8 cellular contexts compared by ENCODE assay signal in genomic region chr19:58279042-58279924, GRCh38. TPM values are rescaled to one million over a fixed set of nuclear protein-coding genes. Genes with fewer than 3 reads are reported as not detected.
DNase-seq lines count a peak whose midpoint lies in the region; ATAC-seq, FAIRE-seq and TF ChIP-seq lines count a peak whose summit lies in the region.

No MANE protein-coding gene starts in this region.

- TF ChIP-seq EP300 in stomach (IDR thresholded peaks at IDR 0.05) = no peak

- peak overlapping the region; percentile 99 for H3K4me3 Mint-ChIP-seq in neural crest cell

- peak; percentile 4 to 25 (median 23) for DNase-seq in activated CD8-positive, alpha-beta memory T cell treated with anti-CD3 and anti-CD28 coated beads for 48 hours (ENCODE audit: low read depth in 2 of 3, low spot score in 2 of 3)
- no peak for DNase-seq in activated CD8-positive, alpha-beta memory T cell treated with anti-CD3 and anti-CD28 coated beads for 24 hours
- DNase-seq in OCI-M1 (lab: John Stamatoyannopoulos, UW) (peak; percentile 94), activated gamma-delta T cell treated with Interleukin-2 at 50 U/mL for 16 hours (peak; percentile 25), frontal cortex (ENCODE audit: low spot score in 2 of 2) (peak; percentile 21 to 64), neural crest cell (ENCODE audit: low read depth, low spot score) (peak; percentile 70), stomach (peak; percentile 63)

- FAIRE-seq in frontal cortex (lab: Jason Lieb, UNC) = no peak

- H3K9me3 ChIP-seq in stomach = peaks cover 5 to 48% (median 31%) of the 10 kb centered on the region in 4 donors

- no peak for TF ChIP-seq CTCF in neural crest cell (conservative IDR thresholded peaks at IDR 0.05)
- TF ChIP-seq CTCF in stomach (IDR thresholded peaks at IDR 0.05) = no peak

- ATAC-seq in HG03354 (IDR thresholded peaks at IDR 0.05; ENCODE audit: poor library complexity, severe bottlenecking, unreplicated experiment) = peak; percentile 36

- peaks cover 7 to 32% (median 20%) of the 10 kb centered on the region in 4 donors for H3K4me1 ChIP-seq in stomach

- TF ChIP-seq POLR2A in stomach (IDR thresholded peaks at IDR 0.05) = no peak

- H3K27me3 Mint-ChIP-seq in neural crest cell (ENCODE audit: low read depth) = peaks cover 5% of the 10 kb centered on the region

- peaks cover 13% of the 10 kb centered on the region for H3K9me3 Mint-ChIP-seq in neural crest cell

- H3K36me3 Mint-ChIP-seq in neural crest cell (ENCODE audit: low read depth) = peaks cover 65% of the 10 kb centered on the region

- H3K27ac Mint-ChIP-seq in neural crest cell (ENCODE audit: unreplicated experiment) = peak overlapping the region; percentile 97

- peak overlapping the region; percentile 63 to 97 (median 84) for H3K4me3 ChIP-seq in stomach

- peaks cover 4 to 50% (median 22%) of the 10 kb centered on the region in 4 donors for H3K36me3 ChIP-seq in stomach

- intact Hi-C loops in stomach (cut with DNase I; ENCODE audit: low total_unique reads) = no loop called here

- WGBS in stomach, 5 donors = 4 to 10% (median 5%) methylated on average over 26 to 60 of the region's 60 CpGs

- H3K27ac ChIP-seq in stomach = peak overlapping the region; percentile 76 to 91 (median 85)

- peaks cover 35% of the 10 kb centered on the region for H3K4me1 Mint-ChIP-seq in neural crest cell

- H3K27me3 ChIP-seq in stomach = no peaks in the 10 kb centered on the region

RNA-seq across cellular contexts. Expression of gene ZNF8, which starts 0.5 kb away (rescaled TPM):
- 14.3 TPM for total RNA-seq in frontal cortex
- total RNA-seq in neural crest cell = 20.0 and 20.5 TPM in 2 replicates
- total RNA-seq in stomach = 1 to 10 TPM; 1.4 to 9.0 (median 4.9) TPM
- polyA plus RNA-seq in stomach = 1 to 10 TPM in 1 of 3 donors, under 1 TPM in 2; 0.81 to 1.1 (median 0.95) TPM

RNA-seq across cellular contexts. Expression of gene ERVK3-1, which starts 25.9 kb away (rescaled TPM):
- total RNA-seq in frontal cortex (22.4 TPM), neural crest cell (46.4 and 47.6 TPM in 2 replicates), stomach (10 to 100 TPM; 25.2 to 93.6 (median 48.4) TPM)
- polyA plus RNA-seq in stomach = 10 to 100 TPM; 25.0 to 45.1 (median 35.1) TPM

RNA-seq across cellular contexts. Expression of gene ZSCAN22, which starts 47.5 kb away (rescaled TPM):
- total RNA-seq in frontal cortex (2.0 TPM), neural crest cell (6.2 and 6.3 TPM in 2 replicates), stomach (1 to 10 TPM in 3 of 5 donors, under 1 TPM in 1, not detected in 1; 0.45 to 5.2 (median 1.6) TPM)
- polyA plus RNA-seq in stomach = 1 to 10 TPM in 1 of 3 donors, under 1 TPM in 2; 0.75 to 1.4 (median 0.83) TPM

RNA-seq across cellular contexts. Expression of gene ZNF544, which starts 50.6 kb away (rescaled TPM):
- total RNA-seq in frontal cortex (72.2 TPM), neural crest cell (47.4 and 56.1 TPM in 2 replicates), stomach (10 to 100 TPM in 4 of 5 donors, 1 to 10 TPM in 1; 9.6 to 60.7 (median 34.8) TPM)
- polyA plus RNA-seq in stomach = 10 to 100 TPM in 2 of 3 donors, 1 to 10 TPM in 1; 9.5 to 17.7 (median 17.0) TPM
